In genomic region chr1:91499346-91499745, GRCh38 we compare ENCODE assay signal across 1 cellular context.
TF ChIP-seq lines count a peak whose summit lies in the region.

No MANE protein-coding gene starts in this region.

TF ChIP-seq in GM23338, 12 proteins besides CTCF, POLR2A, EP300 and RAD21:
- no peak for TF ChIP-seq ZNF462 (CRISPR knock-in tag; IDR thresholded peaks at IDR 0.05)
- TF ChIP-seq ETS1 (IDR thresholded peaks at IDR 0.05), result no peak
- TF ChIP-seq NANOG (IDR thresholded peaks at IDR 0.05; ENCODE audit: borderline replicate concordance), result no peak
- TF ChIP-seq STAT1 (IDR thresholded peaks at IDR 0.05; ENCODE audit: unreplicated experiment), result no peak
- no peak for TF ChIP-seq EZH2phosphoT487 (IDR thresholded peaks at IDR 0.05; ENCODE audit: unreplicated experiment)
- no peak for TF ChIP-seq POLR2AphosphoS5 (IDR thresholded peaks at IDR 0.05; ENCODE audit: low read depth)
